8 cellular contexts compared by ENCODE assay signal in genomic region chr1:146409402-146409801, GRCh38.
DNase-seq lines count a peak whose midpoint lies in the region; TF ChIP-seq lines count a peak whose summit lies in the region.
"Not testable (repeated sequence)": the region's sequence is repeated elsewhere in the genome, so short reads cannot be mapped to it uniquely, and the experiment has no call there.

No MANE protein-coding gene starts in this region.

- H3K36me3 ChIP-seq in HUES6 (ENCODE audit: control insufficient read depth, insufficient read depth, low read length); adrenal gland (replicated peaks in 1 of 2); testis (ENCODE audit: low read depth, missing control alignments): not testable (repeated sequence)

- peak overlapping the region; percentile 74 for H3K9ac ChIP-seq in HUES6 (ENCODE audit: low read length)

- TF ChIP-seq POLR2A in adrenal gland (IDR thresholded peaks at IDR 0.05); testis (IDR thresholded peaks at IDR 0.05): not testable (repeated sequence)

- WGBS in adrenal gland, 4 donors = 0 to 4% methylated on average over 2 to 9 of the region's 18 CpGs; no CpG with 5 or more reads in 2 of the 4 donors
- WGBS in testis, 2 donors = 0% methylated on average over 2 of the region's 18 CpGs; no CpG with 5 or more reads in 1 of the 2 donors

- not testable (repeated sequence) for H3K4me1 ChIP-seq in HUES6 (ENCODE audit: control insufficient read depth, insufficient read depth, low read length); adrenal gland (replicated peaks in 1 of 2); testis

- DNase-seq in EH (ENCODE audit: low read depth) (peak; percentile 61), SHP77 (lab: John Stamatoyannopoulos, UW) (peak; percentile 93 to 98), adrenal gland (peak in 6 of 7 donors; percentile 42 to 64 (median 56)), iris pigment epithelial cell (ENCODE audit: low read depth) (peak; percentile 42), non-pigmented ciliary epithelial cell (ENCODE audit: low read depth) (peak; percentile 18), testis (peak; percentile 55)
- DNase-seq in epithelial cell of proximal tubule (ENCODE audit: low read depth) = not testable (repeated sequence)

- not testable (repeated sequence) for H3K27ac ChIP-seq in HUES6 (ENCODE audit: low read depth, low read length); testis
- H3K27ac ChIP-seq in adrenal gland = peak overlapping the region in 2 of 5 donors; percentile 74 to 75

- not testable (repeated sequence) for TF ChIP-seq CTCF in adrenal gland (IDR thresholded peaks at IDR 0.05); epithelial cell of proximal tubule (conservative IDR thresholded peaks at IDR 0.05; ENCODE audit: low read depth, low read length); testis (IDR thresholded peaks at IDR 0.05)

- not testable (repeated sequence) for H3K27me3 ChIP-seq in HUES6 (ENCODE audit: control insufficient read depth, insufficient read depth, low read length); adrenal gland; testis

- H3K4me3 ChIP-seq in HUES6 (ENCODE audit: low read depth, low read length) = 0 out of 2 replicates have a peak overlapping the region, but pooled peaks have one; percentile 3
- peak overlapping the region in 1 of 4 donors; percentile 32 for H3K4me3 ChIP-seq in adrenal gland
- H3K4me3 ChIP-seq in epithelial cell of proximal tubule (ENCODE audit: low read depth, low read length) = peak overlapping the region; percentile 27
- H3K4me3 ChIP-seq in testis = peak overlapping the region in 1 of 2 donors; percentile 5

- intact Hi-C loops in adrenal gland (cut with DNase I); testis (cut with DNase I; ENCODE audit: low total_unique reads): not testable (repeated sequence)

- H3K9me3 ChIP-seq in HUES6 (ENCODE audit: control insufficient read depth, insufficient read depth, low read depth, low read length); adrenal gland (replicated peaks in 1 of 3); testis: not testable (repeated sequence)
